28 cellular contexts compared by ENCODE assay signal in the genomic region with DNA sequence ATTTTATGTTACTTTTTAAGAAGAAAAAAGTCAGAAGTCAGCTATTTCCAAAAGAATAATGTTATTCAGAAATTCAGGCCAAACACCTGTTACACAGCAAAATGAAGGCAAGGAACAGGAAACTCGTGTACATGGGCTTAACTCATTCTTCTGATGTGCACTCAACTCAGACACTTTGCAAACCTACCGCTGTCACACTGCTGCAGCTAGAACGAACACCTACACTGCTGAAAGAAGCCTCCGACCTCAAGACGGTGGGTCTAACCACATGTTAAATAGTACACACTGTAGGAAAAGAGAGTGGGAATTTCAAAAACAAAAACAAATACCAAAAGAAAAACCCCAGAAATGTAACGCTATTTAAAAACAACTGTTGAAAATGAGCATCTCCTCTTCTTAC.
"Had no signal": no experiment of that assay in that cellular context is flagged by ENCODE, and none has a peak within 500 bp of the region (broad histone marks: within the 10 kb centered on the region; RNA-seq: fewer than 3 reads in every experiment).

No MANE protein-coding gene starts in this region.

- H3K4me3 Mint-ChIP-seq: nephron; neural progenitor cell; stimulated activated effector memory CD8-positive, alpha-beta T cell treated with anti-CD3 and anti-CD28 coated beads, Interleukin-12 subunit alpha, Interleukin-12 subunit beta, amount 100 ng/mL, for 72 hours; stimulated activated naive B cell treated with anti-CD40 and anti-IgM and Interleukin-4, amounts not matched to agents 10 μg/mL and 1 μg/mL and 100 μg/mL, for 72 hours; stimulated activated naive CD8-positive, alpha-beta T cell treated with anti-CD3 and anti-CD28 coated beads, Interleukin-15, Interleukin-2, amounts not matched to agents 100 ng/mL and 50 ng/mL, for 24 hours; type B pancreatic cell had no signal

- H3K36me3 ChIP-seq: neural progenitor cell, ovary, right lobe of liver, sigmoid colon, stomach, thoracic aorta, tibial artery, transverse colon, upper lobe of right lung, uterus had no signal

- H3K9ac ChIP-seq: neural progenitor cell, parathyroid adenoma had no signal

- H3K4me1 Mint-ChIP-seq: nephron; stimulated activated effector memory CD8-positive, alpha-beta T cell treated with anti-CD3 and anti-CD28 coated beads, Interleukin-12 subunit alpha, Interleukin-12 subunit beta, amount 100 ng/mL, for 72 hours; stimulated activated naive B cell treated with anti-CD40 and anti-IgM and Interleukin-4, amounts not matched to agents 10 μg/mL and 1 μg/mL and 100 μg/mL, for 72 hours had no signal

- DNase-seq: naive thymus-derived CD8-positive, alpha-beta T cell; occipital lobe; ovary; posterior cingulate gyrus; psoas muscle; right cardiac atrium; right lobe of liver; sigmoid colon; small intestine; stimulated activated CD4-positive, alpha-beta T cell treated with anti-CD3 and anti-CD28 coated beads, Interleukin-15, amount 100 ng/mL, for 24 hours; stimulated activated CD4-positive, alpha-beta T cell treated with anti-CD3 and anti-CD28 coated beads, Interleukin-2, amount 100 ng/mL, for 24 hours; stimulated activated CD4-positive, alpha-beta T cell treated with anti-CD3 and anti-CD28 coated beads, Interleukin-2, amount 100 ng/mL, for 48 hours; stimulated activated CD4-positive, alpha-beta T cell treated with anti-CD3 and anti-CD28 coated beads, Interleukin-4, amount 100 ng/mL, for 24 hours; stimulated activated naive B cell treated with anti-CD40 and anti-IgM and Interleukin-4, amounts not matched to agents 10 μg/mL and 1 μg/mL and 100 μg/mL, for 72 hours; stimulated activated naive CD4-positive, alpha-beta T cell treated with Interleukin-2 at 50 U/mL for 16 hours; stomach; tibial artery; transverse colon; upper lobe of right lung; uterus had no signal

- H3K27ac ChIP-seq: neural progenitor cell, ovary, parathyroid adenoma, psoas muscle, right lobe of liver, sigmoid colon, stomach, thoracic aorta, tibial artery, transverse colon, upper lobe of right lung, uterus had no signal

- H3K4me1 ChIP-seq: neural progenitor cell, parathyroid adenoma, psoas muscle, right lobe of liver, sigmoid colon, stomach, tibial artery, transverse colon, upper lobe of right lung, uterus had no signal

- H3K36me3 Mint-ChIP-seq: naive thymus-derived CD8-positive, alpha-beta T cell; stimulated activated effector memory CD8-positive, alpha-beta T cell treated with anti-CD3 and anti-CD28 coated beads, Interleukin-12 subunit alpha, Interleukin-12 subunit beta, amount 100 ng/mL, for 72 hours; stimulated activated naive B cell treated with anti-CD40 and anti-IgM and Interleukin-4, amounts not matched to agents 10 μg/mL and 1 μg/mL and 100 μg/mL, for 72 hours; type B pancreatic cell had no signal

- H3K27me3 ChIP-seq: neural progenitor cell, ovary, right lobe of liver, sigmoid colon, stomach, tibial artery, transverse colon, upper lobe of right lung, uterus had no signal

- H3K27ac Mint-ChIP-seq: nephron; neural progenitor cell; progenitor cell of endocrine pancreas; stimulated activated effector memory CD8-positive, alpha-beta T cell treated with anti-CD3 and anti-CD28 coated beads, Interleukin-12 subunit alpha, Interleukin-12 subunit beta, amount 100 ng/mL, for 72 hours; stimulated activated naive B cell treated with anti-CD40 and anti-IgM and Interleukin-4, amounts not matched to agents 10 μg/mL and 1 μg/mL and 100 μg/mL, for 72 hours; stimulated activated naive CD8-positive, alpha-beta T cell treated with anti-CD3 and anti-CD28 coated beads, Interleukin-15, Interleukin-2, amounts not matched to agents 100 ng/mL and 50 ng/mL, for 24 hours; type B pancreatic cell had no signal

- H3K27me3 Mint-ChIP-seq: progenitor cell of endocrine pancreas; stimulated activated naive B cell treated with anti-CD40 and anti-IgM and Interleukin-4, amounts not matched to agents 10 μg/mL and 1 μg/mL and 100 μg/mL, for 72 hours; stimulated activated naive CD8-positive, alpha-beta T cell treated with anti-CD3 and anti-CD28 coated beads, Interleukin-15, Interleukin-2, amounts not matched to agents 100 ng/mL and 50 ng/mL, for 24 hours; type B pancreatic cell had no signal

- H3K4me2 ChIP-seq: neural progenitor cell had no signal

- H3K79me2 ChIP-seq: parathyroid adenoma had no signal

- H2AFZ ChIP-seq: neural progenitor cell, parathyroid adenoma had no signal

- H3K4me3 ChIP-seq: neural progenitor cell, ovary, psoas muscle, right lobe of liver, sigmoid colon, stomach, thoracic aorta, tibial artery, transverse colon, upper lobe of right lung, uterus had no signal

- H3K9me3 ChIP-seq: ovary, sigmoid colon, upper lobe of right lung, uterus had no signal
